ENCODE assay signal across 8 cellular contexts in genomic region chr17:45246861-45247428, GRCh38. TPM values are rescaled to one million over a fixed set of nuclear protein-coding genes. Genes with fewer than 3 reads are reported as not detected.
DNase-seq lines count a peak whose midpoint lies in the region; TF ChIP-seq lines count a peak whose summit lies in the region.

No MANE protein-coding gene starts in this region.

- H3K27me3 Mint-ChIP-seq in activated T-cell treated with anti-CD3 and anti-CD28 coated beads, Interleukin-2, amount 50 U/mL, for 24 hours: no peaks in the 10 kb centered on the region
- peaks cover 13% of the 10 kb centered on the region for H3K27me3 Mint-ChIP-seq in type B pancreatic cell

- H3K4me3 Mint-ChIP-seq in activated T-cell treated with anti-CD3 and anti-CD28 coated beads, Interleukin-2, amount 50 U/mL, for 24 hours: peak overlapping the region; percentile 83
- peak overlapping the region; percentile 94 for H3K4me3 Mint-ChIP-seq in type B pancreatic cell

- intact Hi-C loops in lower leg skin (cut with DNase I; ENCODE audit: low total_unique reads): no loop called here

- WGBS in lower leg skin, 2 donors: 3 to 17% methylated on average over 15 to 27 of the region's 33 CpGs

- DNase-seq in activated T-cell treated with anti-CD3 and anti-CD28 coated beads, Interleukin-2, amount 50 U/mL, for 24 hours: peak; percentile 58
- no peak for DNase-seq in activated T-cell treated with anti-CD3 and anti-CD28 coated beads, Interleukin-2, amount 50 U/mL, for 1 hour
- DNase-seq in NCI-H82 treated with DMSO at 0.1 percent for 48 hours (lab: John Stamatoyannopoulos, UW; ENCODE audit: unreplicated experiment) (peak; percentile 32), cardiac fibroblast (ENCODE audit: low read depth in 2 of 2) (peak in 1 of 2 donors; percentile 35), lower leg skin (ENCODE audit: low spot score in 2 of 2) (no peak), type B pancreatic cell (ENCODE audit: extremely low spot score, unreplicated experiment) (no peak), NCI-H187 treated with DMSO at 0.1 percent for 48 hours (lab: John Stamatoyannopoulos, UW) (no peak), activated gamma-delta T cell (lab: John Stamatoyannopoulos, UW) (no peak)

- H3K27ac Mint-ChIP-seq in activated T-cell treated with anti-CD3 and anti-CD28 coated beads, Interleukin-2, amount 50 U/mL, for 24 hours: peak overlapping the region; percentile 93
- peak overlapping the region; percentile 91 for H3K27ac Mint-ChIP-seq in type B pancreatic cell

- TF ChIP-seq CTCF in cardiac fibroblast (IDR thresholded peaks at IDR 0.05; ENCODE audit: low read depth, low read length) (peak; percentile 49), lower leg skin (IDR thresholded peaks at IDR 0.05) (no peak), type B pancreatic cell (conservative IDR thresholded peaks at IDR 0.05) (peak; percentile 79)

- peaks cover 83% of the 10 kb centered on the region for H3K36me3 Mint-ChIP-seq in activated T-cell treated with anti-CD3 and anti-CD28 coated beads, Interleukin-2, amount 50 U/mL, for 24 hours (ENCODE audit: low read depth)
- H3K36me3 Mint-ChIP-seq in type B pancreatic cell: no peaks in the 10 kb centered on the region

- peaks cover 49% of the 10 kb centered on the region for H3K4me1 Mint-ChIP-seq in activated T-cell treated with anti-CD3 and anti-CD28 coated beads, Interleukin-2, amount 50 U/mL, for 24 hours (ENCODE audit: low read depth)
- H3K4me1 Mint-ChIP-seq in type B pancreatic cell (ENCODE audit: unreplicated experiment): peaks cover 8% of the 10 kb centered on the region

- no peaks in the 10 kb centered on the region for H3K9me3 Mint-ChIP-seq in activated T-cell treated with anti-CD3 and anti-CD28 coated beads, Interleukin-2, amount 50 U/mL, for 24 hours
- no peaks in the 10 kb centered on the region for H3K9me3 Mint-ChIP-seq in type B pancreatic cell

- H3K4me3 ChIP-seq in cardiac fibroblast (replicated peaks in 1 of 2; ENCODE audit: low read depth in 2 of 2, low read length in 2 of 2) (peak overlapping the region; percentile 51 to 59), lower leg skin (ENCODE audit: low read depth, poor library complexity, severe bottlenecking) (peak overlapping the region; percentile 29)

- TF ChIP-seq POLR2A in lower leg skin (IDR thresholded peaks at IDR 0.05): no peak

RNA-seq across cellular contexts. Expression of gene SPATA32, which starts 14.9 kb away (rescaled TPM):
- total RNA-seq in lower leg skin: not detected
- not detected in 2 replicates for total RNA-seq in type B pancreatic cell (ENCODE audit: low replicate concordance)

RNA-seq across cellular contexts. Expression of gene FMNL1, which starts 25.3 kb away (rescaled TPM):
- total RNA-seq in lower leg skin (10 to 100 TPM in 1 of 4 donors, 1 to 10 TPM in 3; 8.3 to 13.6 (median 8.8) TPM), type B pancreatic cell (ENCODE audit: low replicate concordance) (1.9 and 6.0 TPM in 2 replicates)

Comparison
In these comparisons a context has a peak if more than half of its experiments do, and no peak if none do; other contexts are left out.
1. DNase-seq: peak in activated T-cell treated with anti-CD3 and anti-CD28 coated beads, Interleukin-2, amount 50 U/mL, for 24 hours (single experiment) and NCI-H82 treated with DMSO at 0.1 percent for 48 hours (single experiment); none in activated T-cell treated with anti-CD3 and anti-CD28 coated beads, Interleukin-2, amount 50 U/mL, for 1 hour (single experiment), lower leg skin (0 of 2), type B pancreatic cell (single experiment), NCI-H187 treated with DMSO at 0.1 percent for 48 hours (single experiment) and activated gamma-delta T cell (single experiment).
2. CTCF ChIP-seq: peak in cardiac fibroblast (single experiment) and type B pancreatic cell (single experiment); none in lower leg skin (0 of 3).